ENCODE assay signal across 1 cellular context in genomic region chr6:42787018-42787611, GRCh38.
TF ChIP-seq lines count a peak whose summit lies in the region.

No MANE protein-coding gene starts in this region.

TF ChIP-seq in PFSK-1, 5 proteins besides CTCF, POLR2A, EP300 and RAD21:
- TF ChIP-seq REST (IDR thresholded peaks at IDR 0.05; ENCODE audit: insufficient read depth in 1 of 2, low read depth in 2 of 2, low read length in 2 of 2) (no peak), POLR2AphosphoS5 (IDR thresholded peaks at IDR 0.05; ENCODE audit: low read depth, low read length) (0 out of 2 replicates have a peak, but pooled peaks have one; percentile 40)
